Comparison of ENCODE assay signal across 1 cellular context in the genomic region with DNA sequence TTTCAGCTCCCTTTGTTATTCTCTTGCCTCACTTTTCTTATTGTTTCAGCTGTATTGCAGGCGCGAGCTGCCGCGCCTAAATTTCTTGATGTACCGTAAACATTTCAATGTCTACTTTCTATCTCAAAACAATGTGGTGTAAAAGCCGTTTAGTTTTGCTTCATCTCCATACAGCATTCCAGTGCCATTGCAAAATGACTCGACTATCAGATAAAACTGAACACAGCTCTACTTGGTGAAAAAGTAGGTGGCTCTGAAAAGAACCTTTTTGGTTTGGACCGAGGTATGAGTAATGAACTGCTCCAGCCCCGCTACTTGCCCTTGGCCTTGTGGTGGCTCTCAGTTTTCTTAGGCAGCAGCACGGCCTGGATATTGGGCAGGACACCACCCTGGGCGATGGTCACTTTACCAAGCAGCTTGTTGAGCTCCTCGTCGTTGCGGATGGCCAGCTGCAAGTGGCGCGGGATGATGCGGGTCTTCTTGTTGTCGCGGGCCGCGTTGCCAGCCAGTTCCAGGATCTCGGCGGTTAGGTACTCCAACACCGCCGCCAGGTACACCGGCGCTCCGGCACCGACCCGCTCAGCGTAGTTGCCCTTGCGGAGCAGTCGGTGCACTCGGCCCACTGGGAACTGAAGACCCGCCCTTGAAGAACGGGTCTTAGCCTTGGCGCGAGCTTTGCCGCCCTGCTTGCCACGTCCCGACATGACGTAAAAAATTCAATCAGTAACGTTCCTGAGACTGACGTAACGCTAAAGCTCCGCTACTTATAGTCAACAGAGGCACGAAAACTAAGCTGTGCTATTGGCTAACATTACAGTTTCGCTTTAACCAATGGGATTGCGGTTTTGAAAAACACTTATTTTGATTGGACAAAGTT.
A peak's percentile ranks its signal among the peaks of the same experiment; 100 is the strongest.
TF ChIP-seq lines count a peak whose summit lies in the region.

No MANE protein-coding gene starts in this region.

TF ChIP-seq in K562, 482 proteins besides CTCF, POLR2A, EP300 and RAD21 (continued from another document and continues in another):
- TF ChIP-seq, protein P1, sequence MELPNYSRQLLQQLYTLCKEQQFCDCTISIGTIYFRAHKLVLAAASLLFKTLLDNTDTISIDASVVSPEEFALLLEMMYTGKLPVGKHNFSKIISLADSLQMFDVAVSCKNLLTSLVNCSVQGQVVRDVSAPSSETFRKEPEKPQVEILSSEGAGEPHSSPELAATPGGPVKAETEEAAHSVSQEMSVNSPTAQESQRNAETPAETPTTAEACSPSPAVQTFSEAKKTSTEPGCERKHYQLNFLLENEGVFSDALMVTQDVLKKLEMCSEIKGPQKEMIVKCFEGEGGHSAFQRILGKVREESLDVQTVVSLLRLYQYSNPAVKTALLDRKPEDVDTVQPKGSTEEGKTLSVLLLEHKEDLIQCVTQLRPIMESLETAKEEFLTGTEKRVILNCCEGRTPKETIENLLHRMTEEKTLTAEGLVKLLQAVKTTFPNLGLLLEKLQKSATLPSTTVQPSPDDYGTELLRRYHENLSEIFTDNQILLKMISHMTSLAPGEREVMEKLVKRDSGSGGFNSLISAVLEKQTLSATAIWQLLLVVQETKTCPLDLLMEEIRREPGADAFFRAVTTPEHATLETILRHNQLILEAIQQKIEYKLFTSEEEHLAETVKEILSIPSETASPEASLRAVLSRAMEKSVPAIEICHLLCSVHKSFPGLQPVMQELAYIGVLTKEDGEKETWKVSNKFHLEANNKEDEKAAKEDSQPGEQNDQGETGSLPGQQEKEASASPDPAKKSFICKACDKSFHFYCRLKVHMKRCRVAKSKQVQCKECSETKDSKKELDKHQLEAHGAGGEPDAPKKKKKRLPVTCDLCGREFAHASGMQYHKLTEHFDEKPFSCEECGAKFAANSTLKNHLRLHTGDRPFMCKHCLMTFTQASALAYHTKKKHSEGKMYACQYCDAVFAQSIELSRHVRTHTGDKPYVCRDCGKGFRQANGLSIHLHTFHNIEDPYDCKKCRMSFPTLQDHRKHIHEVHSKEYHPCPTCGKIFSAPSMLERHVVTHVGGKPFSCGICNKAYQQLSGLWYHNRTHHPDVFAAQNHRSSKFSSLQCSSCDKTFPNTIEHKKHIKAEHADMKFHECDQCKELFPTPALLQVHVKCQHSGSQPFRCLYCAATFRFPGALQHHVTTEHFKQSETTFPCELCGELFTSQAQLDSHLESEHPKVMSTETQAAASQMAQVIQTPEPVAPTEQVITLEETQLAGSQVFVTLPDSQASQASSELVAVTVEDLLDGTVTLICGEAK (IDR thresholded peaks at IDR 0.05), result no peak
- TF ChIP-seq, protein P1 (CRISPR knock-in tag; IDR thresholded peaks at IDR 0.05), result 0 out of 2 replicates have a peak, but pooled peaks have one; percentile 30
- TF ChIP-seq ZNF584 (CRISPR knock-in tag; IDR thresholded peaks at IDR 0.05; ENCODE audit: low read depth) (0 out of 2 replicates have a peak, but pooled peaks have one; percentile 59), LCOR (CRISPR knock-in tag; IDR thresholded peaks at IDR 0.05) (peak; percentile 90), ZFPM2 (CRISPR knock-in tag; IDR thresholded peaks at IDR 0.05) (no peak), RBM14 (IDR thresholded peaks at IDR 0.05; ENCODE audit: borderline replicate concordance, insufficient read depth, low read depth, low read length) (peak; percentile 95; the same call in 1 of the 2 replicates), ZNF41 (CRISPR knock-in tag; conservative IDR thresholded peaks at IDR 0.05) (peak; percentile 80; the same call in 1 of the 2 replicates), ELF4 (CRISPR knock-in tag; IDR thresholded peaks at IDR 0.05) (peak; percentile 80; the same call in 1 of the 2 replicates), ZNF347 (CRISPR knock-in tag; IDR thresholded peaks at IDR 0.05; ENCODE audit: low read depth) (0 out of 2 replicates have a peak, but pooled peaks have one; percentile 43), MBD2 (IDR thresholded peaks at IDR 0.05; ENCODE audit: borderline replicate concordance, low read depth) (peak; percentile 94), ZNF239 (CRISPR knock-in tag; IDR thresholded peaks at IDR 0.05) (peak; percentile 25; the same call in 1 of the 2 replicates), ZNF165 (CRISPR knock-in tag; IDR thresholded peaks at IDR 0.05; ENCODE audit: borderline replicate concordance) (no peak), SRF (CRISPR knock-in tag; IDR thresholded peaks at IDR 0.05) (peak; percentile 36 to 75; a peak in 2 of 4 replicates), ZNF324 (CRISPR knock-in tag; IDR thresholded peaks at IDR 0.05) (peak; percentile 67), SMARCC2 (IDR thresholded peaks at IDR 0.05; ENCODE audit: low read depth) (no peak), HOXB6 (CRISPR knock-in tag; IDR thresholded peaks at IDR 0.05; ENCODE audit: borderline replicate concordance) (no peak), KLF10 (CRISPR knock-in tag; IDR thresholded peaks at IDR 0.05) (no peak), RBFOX2 (IDR thresholded peaks at IDR 0.05; ENCODE audit: low read depth, low read length) (peak; percentile 90), FOXM1 (IDR thresholded peaks at IDR 0.05; ENCODE audit: low read depth) (peak; percentile 96), FOXM1 (CRISPR knock-in tag; IDR thresholded peaks at IDR 0.05; ENCODE audit: low read depth) (0 out of 2 replicates have a peak, but pooled peaks have one; percentile 37), NFYB (IDR thresholded peaks at IDR 0.05; ENCODE audit: extremely low read depth, insufficient read length) (peak; percentile 86), ZNF699 (CRISPR knock-in tag; IDR thresholded peaks at IDR 0.05; ENCODE audit: insufficient replicate concordance) (no peak), GATAD2A (IDR thresholded peaks at IDR 0.05) (no peak; the same call in 1 of the 2 replicates)
- TF ChIP-seq, protein P2, sequence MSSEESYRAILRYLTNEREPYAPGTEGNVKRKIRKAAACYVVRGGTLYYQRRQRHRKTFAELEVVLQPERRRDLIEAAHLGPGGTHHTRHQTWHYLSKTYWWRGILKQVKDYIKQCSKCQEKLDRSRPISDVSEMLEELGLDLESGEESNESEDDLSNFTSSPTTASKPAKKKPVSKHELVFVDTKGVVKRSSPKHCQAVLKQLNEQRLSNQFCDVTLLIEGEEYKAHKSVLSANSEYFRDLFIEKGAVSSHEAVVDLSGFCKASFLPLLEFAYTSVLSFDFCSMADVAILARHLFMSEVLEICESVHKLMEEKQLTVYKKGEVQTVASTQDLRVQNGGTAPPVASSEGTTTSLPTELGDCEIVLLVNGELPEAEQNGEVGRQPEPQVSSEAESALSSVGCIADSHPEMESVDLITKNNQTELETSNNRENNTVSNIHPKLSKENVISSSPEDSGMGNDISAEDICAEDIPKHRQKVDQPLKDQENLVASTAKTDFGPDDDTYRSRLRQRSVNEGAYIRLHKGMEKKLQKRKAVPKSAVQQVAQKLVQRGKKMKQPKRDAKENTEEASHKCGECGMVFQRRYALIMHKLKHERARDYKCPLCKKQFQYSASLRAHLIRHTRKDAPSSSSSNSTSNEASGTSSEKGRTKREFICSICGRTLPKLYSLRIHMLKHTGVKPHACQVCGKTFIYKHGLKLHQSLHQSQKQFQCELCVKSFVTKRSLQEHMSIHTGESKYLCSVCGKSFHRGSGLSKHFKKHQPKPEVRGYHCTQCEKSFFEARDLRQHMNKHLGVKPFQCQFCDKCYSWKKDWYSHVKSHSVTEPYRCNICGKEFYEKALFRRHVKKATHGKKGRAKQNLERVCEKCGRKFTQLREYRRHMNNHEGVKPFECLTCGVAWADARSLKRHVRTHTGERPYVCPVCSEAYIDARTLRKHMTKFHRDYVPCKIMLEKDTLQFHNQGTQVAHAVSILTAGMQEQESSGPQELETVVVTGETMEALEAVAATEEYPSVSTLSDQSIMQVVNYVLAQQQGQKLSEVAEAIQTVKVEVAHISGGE (CRISPR knock-in tag; IDR thresholded peaks at IDR 0.05), result no peak; a peak in 1 of 6 replicates
- TF ChIP-seq, protein P3, sequence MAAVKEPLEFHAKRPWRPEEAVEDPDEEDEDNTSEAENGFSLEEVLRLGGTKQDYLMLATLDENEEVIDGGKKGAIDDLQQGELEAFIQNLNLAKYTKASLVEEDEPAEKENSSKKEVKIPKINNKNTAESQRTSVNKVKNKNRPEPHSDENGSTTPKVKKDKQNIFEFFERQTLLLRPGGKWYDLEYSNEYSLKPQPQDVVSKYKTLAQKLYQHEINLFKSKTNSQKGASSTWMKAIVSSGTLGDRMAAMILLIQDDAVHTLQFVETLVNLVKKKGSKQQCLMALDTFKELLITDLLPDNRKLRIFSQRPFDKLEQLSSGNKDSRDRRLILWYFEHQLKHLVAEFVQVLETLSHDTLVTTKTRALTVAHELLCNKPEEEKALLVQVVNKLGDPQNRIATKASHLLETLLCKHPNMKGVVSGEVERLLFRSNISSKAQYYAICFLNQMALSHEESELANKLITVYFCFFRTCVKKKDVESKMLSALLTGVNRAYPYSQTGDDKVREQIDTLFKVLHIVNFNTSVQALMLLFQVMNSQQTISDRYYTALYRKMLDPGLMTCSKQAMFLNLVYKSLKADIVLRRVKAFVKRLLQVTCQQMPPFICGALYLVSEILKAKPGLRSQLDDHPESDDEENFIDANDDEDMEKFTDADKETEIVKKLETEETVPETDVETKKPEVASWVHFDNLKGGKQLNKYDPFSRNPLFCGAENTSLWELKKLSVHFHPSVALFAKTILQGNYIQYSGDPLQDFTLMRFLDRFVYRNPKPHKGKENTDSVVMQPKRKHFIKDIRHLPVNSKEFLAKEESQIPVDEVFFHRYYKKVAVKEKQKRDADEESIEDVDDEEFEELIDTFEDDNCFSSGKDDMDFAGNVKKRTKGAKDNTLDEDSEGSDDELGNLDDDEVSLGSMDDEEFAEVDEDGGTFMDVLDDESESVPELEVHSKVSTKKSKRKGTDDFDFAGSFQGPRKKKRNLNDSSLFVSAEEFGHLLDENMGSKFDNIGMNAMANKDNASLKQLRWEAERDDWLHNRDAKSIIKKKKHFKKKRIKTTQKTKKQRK (IDR thresholded peaks at IDR 0.05; ENCODE audit: borderline replicate concordance, low read depth, low read length), result no peak
- TF ChIP-seq, protein P4, sequence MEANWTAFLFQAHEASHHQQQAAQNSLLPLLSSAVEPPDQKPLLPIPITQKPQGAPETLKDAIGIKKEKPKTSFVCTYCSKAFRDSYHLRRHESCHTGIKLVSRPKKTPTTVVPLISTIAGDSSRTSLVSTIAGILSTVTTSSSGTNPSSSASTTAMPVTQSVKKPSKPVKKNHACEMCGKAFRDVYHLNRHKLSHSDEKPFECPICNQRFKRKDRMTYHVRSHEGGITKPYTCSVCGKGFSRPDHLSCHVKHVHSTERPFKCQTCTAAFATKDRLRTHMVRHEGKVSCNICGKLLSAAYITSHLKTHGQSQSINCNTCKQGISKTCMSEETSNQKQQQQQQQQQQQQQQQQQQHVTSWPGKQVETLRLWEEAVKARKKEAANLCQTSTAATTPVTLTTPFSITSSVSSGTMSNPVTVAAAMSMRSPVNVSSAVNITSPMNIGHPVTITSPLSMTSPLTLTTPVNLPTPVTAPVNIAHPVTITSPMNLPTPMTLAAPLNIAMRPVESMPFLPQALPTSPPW (CRISPR knock-in tag; IDR thresholded peaks at IDR 0.05), result peak; percentile 40; the same call in 1 of the 2 replicates
- TF ChIP-seq, protein P5, sequence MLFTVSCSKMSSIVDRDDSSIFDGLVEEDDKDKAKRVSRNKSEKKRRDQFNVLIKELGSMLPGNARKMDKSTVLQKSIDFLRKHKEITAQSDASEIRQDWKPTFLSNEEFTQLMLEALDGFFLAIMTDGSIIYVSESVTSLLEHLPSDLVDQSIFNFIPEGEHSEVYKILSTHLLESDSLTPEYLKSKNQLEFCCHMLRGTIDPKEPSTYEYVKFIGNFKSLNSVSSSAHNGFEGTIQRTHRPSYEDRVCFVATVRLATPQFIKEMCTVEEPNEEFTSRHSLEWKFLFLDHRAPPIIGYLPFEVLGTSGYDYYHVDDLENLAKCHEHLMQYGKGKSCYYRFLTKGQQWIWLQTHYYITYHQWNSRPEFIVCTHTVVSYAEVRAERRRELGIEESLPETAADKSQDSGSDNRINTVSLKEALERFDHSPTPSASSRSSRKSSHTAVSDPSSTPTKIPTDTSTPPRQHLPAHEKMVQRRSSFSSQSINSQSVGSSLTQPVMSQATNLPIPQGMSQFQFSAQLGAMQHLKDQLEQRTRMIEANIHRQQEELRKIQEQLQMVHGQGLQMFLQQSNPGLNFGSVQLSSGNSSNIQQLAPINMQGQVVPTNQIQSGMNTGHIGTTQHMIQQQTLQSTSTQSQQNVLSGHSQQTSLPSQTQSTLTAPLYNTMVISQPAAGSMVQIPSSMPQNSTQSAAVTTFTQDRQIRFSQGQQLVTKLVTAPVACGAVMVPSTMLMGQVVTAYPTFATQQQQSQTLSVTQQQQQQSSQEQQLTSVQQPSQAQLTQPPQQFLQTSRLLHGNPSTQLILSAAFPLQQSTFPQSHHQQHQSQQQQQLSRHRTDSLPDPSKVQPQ (CRISPR knock-in tag; IDR thresholded peaks at IDR 0.05; ENCODE audit: borderline replicate concordance), result no peak
- TF ChIP-seq, protein P6, sequence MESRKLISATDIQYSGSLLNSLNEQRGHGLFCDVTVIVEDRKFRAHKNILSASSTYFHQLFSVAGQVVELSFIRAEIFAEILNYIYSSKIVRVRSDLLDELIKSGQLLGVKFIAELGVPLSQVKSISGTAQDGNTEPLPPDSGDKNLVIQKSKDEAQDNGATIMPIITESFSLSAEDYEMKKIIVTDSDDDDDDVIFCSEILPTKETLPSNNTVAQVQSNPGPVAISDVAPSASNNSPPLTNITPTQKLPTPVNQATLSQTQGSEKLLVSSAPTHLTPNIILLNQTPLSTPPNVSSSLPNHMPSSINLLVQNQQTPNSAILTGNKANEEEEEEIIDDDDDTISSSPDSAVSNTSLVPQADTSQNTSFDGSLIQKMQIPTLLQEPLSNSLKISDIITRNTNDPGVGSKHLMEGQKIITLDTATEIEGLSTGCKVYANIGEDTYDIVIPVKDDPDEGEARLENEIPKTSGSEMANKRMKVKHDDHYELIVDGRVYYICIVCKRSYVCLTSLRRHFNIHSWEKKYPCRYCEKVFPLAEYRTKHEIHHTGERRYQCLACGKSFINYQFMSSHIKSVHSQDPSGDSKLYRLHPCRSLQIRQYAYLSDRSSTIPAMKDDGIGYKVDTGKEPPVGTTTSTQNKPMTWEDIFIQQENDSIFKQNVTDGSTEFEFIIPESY (CRISPR knock-in tag; IDR thresholded peaks at IDR 0.05), result no peak
